21 cellular contexts compared by ENCODE assay signal in genomic region chr21:45169001-45169400, GRCh38.
DNase-seq lines count a peak whose midpoint lies in the region; ATAC-seq, FAIRE-seq and TF ChIP-seq lines count a peak whose summit lies in the region.
"Had no signal": no experiment of that assay in that cellular context is flagged by ENCODE, and none has a peak within 500 bp of the region (broad histone marks: within the 10 kb centered on the region; RNA-seq: fewer than 3 reads in every experiment).

No MANE protein-coding gene starts in this region.

- H4K20me1 ChIP-seq in BLaER1 treated with 17β-estradiol and CSF1 and Interleukin-3, amounts not matched to agents 10 nM and 100 nM = peaks cover 0 to 40% (median 0%) of the 10 kb centered on the region in 11 experiments; a peak in 5 of 22 replicates
- no peaks in the 10 kb centered on the region; the same call in 1 of the 2 replicates for H4K20me1 ChIP-seq in K562 (replicated peaks; ENCODE audit: control insufficient read depth, insufficient read depth, low read length)

- H3K36me3 ChIP-seq in BLaER1 treated with 17β-estradiol and CSF1 and Interleukin-3, amounts not matched to agents 10 nM and 100 nM = peaks cover 5 to 38% (median 23%) of the 10 kb centered on the region in 11 experiments; a peak in 17 of 22 replicates
- H3K36me3 ChIP-seq in CD4-positive, alpha-beta memory T cell (ENCODE audit: insufficient read depth, low read length) = peaks cover 14% of the 10 kb centered on the region
- H3K36me3 ChIP-seq in K562 (ENCODE audit: control insufficient read depth, insufficient read depth, low read length) (no peaks in the 10 kb centered on the region), stomach (peaks cover 0 to 19% (median 14%) of the 10 kb centered on the region in 4 donors)
- no peaks in the 10 kb centered on the region for H3K36me3 ChIP-seq in CD8-positive, alpha-beta memory T cell (ENCODE audit: insufficient read depth, low read length)

- WGBS in K562 (ENCODE audit: insufficient coverage, low coverage, missing lambda C conversion rate) = 39% methylated on average over 7 of the region's 7 CpGs
- 62 to 65% (median 63%) methylated on average over 7 of the region's 7 CpGs for WGBS in stomach, 5 donors

- H3K36me3 Mint-ChIP-seq in CD4-positive, alpha-beta memory T cell = peaks cover 4 to 20% of the 10 kb centered on the region in 2 donors
- H3K36me3 Mint-ChIP-seq in naive thymus-derived CD8-positive, alpha-beta T cell = peaks cover 0 to 29% (median 5%) of the 10 kb centered on the region in 3 donors
- peaks cover 0 to 25% (median 4%) of the 10 kb centered on the region in 3 donors for H3K36me3 Mint-ChIP-seq in CD8-positive, alpha-beta memory T cell
- H3K36me3 Mint-ChIP-seq in type B pancreatic cell = no peaks in the 10 kb centered on the region

- POLR2A ChIA-PET in CD4-positive, alpha-beta memory T cell (lab: Charles Lee; ENCODE audit: partially characterized antibody) = no interaction called here
- POLR2A ChIA-PET in K562 (lab: Yijun Ruan, JAX) = interaction anchor here (0.6 to 3.6 kb wide), 6 partner anchors 13 to 1329 kb away, joined by 3 to 13 read pairs (median 4); partner anchors contain the start of gene POFUT2
- POLR2A ChIA-PET in naive thymus-derived CD8-positive, alpha-beta T cell (lab: Charles Lee) = no interaction called here
- POLR2A ChIA-PET in CD8-positive, alpha-beta memory T cell (lab: Charles Lee) = no interaction called here

- no peaks in the 10 kb centered on the region for H3K9me3 ChIP-seq in BLaER1 treated with 17β-estradiol and CSF1 and Interleukin-3, amounts not matched to agents 10 nM and 100 nM (replicated peaks in 1 of 11)
- H3K9me3 ChIP-seq in CD4-positive, alpha-beta memory T cell (ENCODE audit: control insufficient read depth in 1 of 2, low read length in 2 of 2) = no peaks in the 10 kb centered on the region
- H3K9me3 ChIP-seq in K562 (replicated peaks; ENCODE audit: control insufficient read depth, insufficient read depth, low read depth, low read length) = no peaks in the 10 kb centered on the region
- no peaks in the 10 kb centered on the region for H3K9me3 ChIP-seq in stomach
- H3K9me3 ChIP-seq in CD8-positive, alpha-beta memory T cell (ENCODE audit: low read length) = no peaks in the 10 kb centered on the region

- FAIRE-seq in K562 (lab: Jason Lieb, UNC) = no peak
- FAIRE-seq: D721Med, G401.6, GM12878, small intestine had no signal

- peak; percentile 64 for ATAC-seq in K562
- ATAC-seq in naive thymus-derived CD8-positive, alpha-beta T cell = peak; percentile 37 to 69
- no peak for ATAC-seq in HG02884 (IDR thresholded peaks at IDR 0.05; ENCODE audit: unreplicated experiment)
- ATAC-seq: activated naive CD8-positive, alpha-beta T cell treated with anti-CD3 and anti-CD28 coated beads, Interleukin-2, amount 50 U/mL, for 24 hours; GM12878 had no signal

- no peaks in the 10 kb centered on the region for H3K9me3 Mint-ChIP-seq in CD4-positive, alpha-beta memory T cell
- H3K9me3 Mint-ChIP-seq in naive thymus-derived CD8-positive, alpha-beta T cell = no peaks in the 10 kb centered on the region
- no peaks in the 10 kb centered on the region for H3K9me3 Mint-ChIP-seq in CD8-positive, alpha-beta memory T cell
- no peaks in the 10 kb centered on the region for H3K9me3 Mint-ChIP-seq in type B pancreatic cell
- H3K9me3 Mint-ChIP-seq: activated naive CD8-positive, alpha-beta T cell treated with anti-CD3 and anti-CD28 coated beads, Interleukin-2, amount 50 U/mL, for 24 hours; activated T-helper 1 cell treated with anti-CD3 and anti-CD28 coated beads, Interleukin-12 subunit alpha, Interleukin-12 subunit beta, Interleukin-2, Interleukin-4 antibody, amounts not matched to agents 30 ng/mL and 10 ng/mL and 1 ng/mL, durations not matched to agents 14 hours and 24 hours and 36 hours; endodermal cell had no signal

- H3K27me3 ChIP-seq in BLaER1 treated with 17β-estradiol and CSF1 and Interleukin-3, amounts not matched to agents 10 nM and 100 nM = no peaks in the 10 kb centered on the region
- H3K27me3 ChIP-seq in CD4-positive, alpha-beta memory T cell (ENCODE audit: insufficient read depth, low read length) = no peaks in the 10 kb centered on the region
- H3K27me3 ChIP-seq in K562 (ENCODE audit: control insufficient read depth in 2 of 2, insufficient read depth in 2 of 2, low read length in 2 of 2) = no peaks in the 10 kb centered on the region; a peak in 1 of 5 replicates
- no peaks in the 10 kb centered on the region for H3K27me3 ChIP-seq in stomach
- no peaks in the 10 kb centered on the region for H3K27me3 ChIP-seq in CD8-positive, alpha-beta memory T cell (ENCODE audit: insufficient read depth, low read length, poor library complexity, severe bottlenecking)

- H2AFZ ChIP-seq in K562 (ENCODE audit: low read depth, low read length) = peak overlapping the region; percentile 16

- TF ChIP-seq CTCF in K562 (IDR thresholded peaks at IDR 0.05 in 2 of 3, conservative IDR thresholded peaks at IDR 0.05 in 1 of 3; ENCODE audit: insufficient read depth in 2 of 3, low read depth in 1 of 3, low read length in 3 of 3) = no peak
- TF ChIP-seq CTCF in stomach (IDR thresholded peaks at IDR 0.05) = no peak
- TF ChIP-seq CTCF in type B pancreatic cell (conservative IDR thresholded peaks at IDR 0.05) = no peak

- H3K79me2 ChIP-seq in K562 (ENCODE audit: control insufficient read depth, insufficient read depth, low read length) = no peaks in the 10 kb centered on the region

- H3K27ac Mint-ChIP-seq in CD4-positive, alpha-beta memory T cell = peak overlapping the region in 5 of 7 donors; percentile 61 to 81 (median 75)
- H3K27ac Mint-ChIP-seq in naive thymus-derived CD8-positive, alpha-beta T cell = peak overlapping the region in 4 of 10 donors; percentile 2 to 70 (median 34)
- H3K27ac Mint-ChIP-seq in CD8-positive, alpha-beta memory T cell = peak overlapping the region in 3 of 8 donors; percentile 45 to 90 (median 47)
- H3K27ac Mint-ChIP-seq in type B pancreatic cell = no peak overlapping the region
- H3K27ac Mint-ChIP-seq: activated naive CD8-positive, alpha-beta T cell treated with anti-CD3 and anti-CD28 coated beads, Interleukin-2, amount 50 U/mL, for 24 hours; activated T-helper 1 cell treated with anti-CD3 and anti-CD28 coated beads, Interleukin-12 subunit alpha, Interleukin-12 subunit beta, Interleukin-2, Interleukin-4 antibody, amounts not matched to agents 30 ng/mL and 10 ng/mL and 1 ng/mL, durations not matched to agents 14 hours and 24 hours and 36 hours; endodermal cell had no signal

- no peaks in the 10 kb centered on the region for H3K27me3 Mint-ChIP-seq in CD4-positive, alpha-beta memory T cell
- no peaks in the 10 kb centered on the region for H3K27me3 Mint-ChIP-seq in naive thymus-derived CD8-positive, alpha-beta T cell
- H3K27me3 Mint-ChIP-seq in CD8-positive, alpha-beta memory T cell = no peaks in the 10 kb centered on the region
- H3K27me3 Mint-ChIP-seq in type B pancreatic cell = no peaks in the 10 kb centered on the region
- H3K27me3 Mint-ChIP-seq: activated naive CD8-positive, alpha-beta T cell treated with anti-CD3 and anti-CD28 coated beads, Interleukin-2, amount 50 U/mL, for 24 hours had no signal

- intact Hi-C loops in CD4-positive, alpha-beta memory T cell (cut with micrococcal nuclease) = no loop called here
- intact Hi-C loops in K562 (cut with micrococcal nuclease) = no loop called here
- intact Hi-C loops in stomach (cut with DNase I; ENCODE audit: low total_unique reads) = no loop called here

- TF ChIP-seq EP300 in K562 (IDR thresholded peaks at IDR 0.05; ENCODE audit: low read length) (no peak), stomach (IDR thresholded peaks at IDR 0.05) (no peak)

- no peaks in the 10 kb centered on the region for H3K9me1 ChIP-seq in K562 (ENCODE audit: control insufficient read depth, insufficient read depth, low read length)

- peaks cover 0 to 25% (median 13%) of the 10 kb centered on the region in 10 experiments; a peak in 18 of 20 replicates for H3K4me1 ChIP-seq in BLaER1 treated with 17β-estradiol and CSF1 and Interleukin-3, amounts not matched to agents 10 nM and 100 nM
- peaks cover 23% of the 10 kb centered on the region for H3K4me1 ChIP-seq in CD4-positive, alpha-beta memory T cell (ENCODE audit: insufficient read depth, low read length)
- H3K4me1 ChIP-seq in K562 (replicated peaks in 1 of 2; ENCODE audit: control insufficient read depth in 2 of 2, insufficient read depth in 2 of 2, low read length in 2 of 2) = peaks cover 0 to 9% of the 10 kb centered on the region in 2 experiments; a peak in 4 of 5 replicates
- H3K4me1 ChIP-seq in stomach = peaks cover 0 to 52% (median 17%) of the 10 kb centered on the region in 4 donors
- H3K4me1 ChIP-seq in CD8-positive, alpha-beta memory T cell (ENCODE audit: insufficient read depth, low read length) = peaks cover 13% of the 10 kb centered on the region

- in situ Hi-C loops in K562 (cut with MboI) = no loop called here

- TF ChIP-seq POLR2A in K562 (conservative IDR thresholded peaks at IDR 0.05) (no peak), stomach (IDR thresholded peaks at IDR 0.05) (no peak)

- H3K4me3 Mint-ChIP-seq in CD4-positive, alpha-beta memory T cell = peak overlapping the region in 2 of 8 donors; percentile 2 to 26
- peak overlapping the region in 1 of 10 donors; percentile 18 for H3K4me3 Mint-ChIP-seq in naive thymus-derived CD8-positive, alpha-beta T cell
- peak overlapping the region in 1 of 7 donors; percentile 9 for H3K4me3 Mint-ChIP-seq in CD8-positive, alpha-beta memory T cell
- H3K4me3 Mint-ChIP-seq in type B pancreatic cell = no peak overlapping the region
- H3K4me3 Mint-ChIP-seq: activated naive CD8-positive, alpha-beta T cell treated with anti-CD3 and anti-CD28 coated beads, Interleukin-2, amount 50 U/mL, for 24 hours; activated T-helper 1 cell treated with anti-CD3 and anti-CD28 coated beads, Interleukin-12 subunit alpha, Interleukin-12 subunit beta, Interleukin-2, Interleukin-4 antibody, amounts not matched to agents 30 ng/mL and 10 ng/mL and 1 ng/mL, durations not matched to agents 14 hours and 24 hours and 36 hours; endodermal cell had no signal

- H3K27ac ChIP-seq in BLaER1 treated with 17β-estradiol and CSF1 and Interleukin-3, amounts not matched to agents 10 nM and 100 nM = peak overlapping the region in 1 of 11 experiments; percentile 43; a peak in 2 of 22 replicates
- H3K27ac ChIP-seq in CD4-positive, alpha-beta memory T cell (ENCODE audit: low read depth, low read length) = no peak overlapping the region
- H3K27ac ChIP-seq in K562 (ENCODE audit: extremely low read depth, low read depth, low read length) (no peak overlapping the region), stomach (no peak overlapping the region)
- H3K27ac ChIP-seq in CD8-positive, alpha-beta memory T cell (ENCODE audit: low read depth, low read length) = no peak overlapping the region

- TF ChIP-seq RAD21 in K562 (CRISPR knock-in tag; conservative IDR thresholded peaks at IDR 0.05 in 1 of 2, IDR thresholded peaks at IDR 0.05 in 1 of 2) = no peak

- DNase-seq in CD4-positive, alpha-beta memory T cell = no peak
- DNase-seq in K562 (ENCODE audit: extremely low read depth in 1 of 4, low spot score in 3 of 4) (no peak), stomach (no peak), type B pancreatic cell (ENCODE audit: extremely low spot score, unreplicated experiment) (no peak)
- no peak for DNase-seq in naive thymus-derived CD8-positive, alpha-beta T cell
- DNase-seq in CD8-positive, alpha-beta memory T cell = no peak
- DNase-seq: activated CD4-positive, alpha-beta T cell treated with anti-CD3 and anti-CD28 coated beads for 4 hours; activated naive CD8-positive, alpha-beta T cell treated with anti-CD3 and anti-CD28 coated beads, Interleukin-2, amount 50 U/mL, for 24 hours; endodermal cell; NCI-H1930; occipital lobe; SIG-M5; small intestine; stimulated activated CD4-positive, alpha-beta T cell treated with anti-CD3 and anti-CD28 coated beads, Interleukin-4, amount 100 ng/mL, for 4 hours; stimulated activated CD8-positive, alpha-beta memory T cell treated with anti-CD3 and anti-CD28 coated beads, Interleukin-4, amount 100 ng/mL, for 48 hours had no signal

- no peak overlapping the region for H3K4me3 ChIP-seq in BLaER1 treated with 17β-estradiol and CSF1 and Interleukin-3, amounts not matched to agents 10 nM and 100 nM
- H3K4me3 ChIP-seq in CD4-positive, alpha-beta memory T cell (ENCODE audit: low read length in 2 of 2) = no peak overlapping the region
- H3K4me3 ChIP-seq in K562 (no peak overlapping the region), stomach (no peak overlapping the region)
- H3K4me3 ChIP-seq in CD8-positive, alpha-beta memory T cell (ENCODE audit: low read length) = no peak overlapping the region
- H3K4me3 ChIP-seq: GM12878 had no signal

- peak overlapping the region in 7 of 11 experiments; percentile 6 to 63 (median 31); a peak in 12 of 22 replicates for H3K4me2 ChIP-seq in BLaER1 treated with 17β-estradiol and CSF1 and Interleukin-3, amounts not matched to agents 10 nM and 100 nM
- no peak overlapping the region for H3K4me2 ChIP-seq in K562 (ENCODE audit: insufficient read depth, low read length)

- CTCF ChIA-PET in CD4-positive, alpha-beta memory T cell (lab: Charles Lee; ENCODE audit: partially characterized antibody) = interaction anchor here (4.4 kb wide), 1 partner anchor 31 kb away, joined by 24 read pairs; no protein-coding TSS in a partner anchor
- CTCF ChIA-PET in K562 (lab: Yijun Ruan, JAX; ENCODE audit: low intra/inter-chr PET ratio) = no interaction called here
- CTCF ChIA-PET in CD8-positive, alpha-beta memory T cell (lab: Charles Lee) = interaction anchor here (0.9 to 1.1 kb wide), 2 partner anchors 16 to 30 kb away, joined by 3 read pairs; no protein-coding TSS in a partner anchor

- no peak overlapping the region for H3K9ac ChIP-seq in BLaER1 treated with 17β-estradiol and CSF1 and Interleukin-3, amounts not matched to agents 10 nM and 100 nM
- no peak overlapping the region for H3K9ac ChIP-seq in K562 (ENCODE audit: insufficient read depth in 1 of 2, low read depth in 2 of 2, low read length in 2 of 2)

- BruUV-seq in K562 (replicated peaks; lab: Mats Ljungman, UMichigan) = no TSS peak

- peaks cover 27 to 39% (median 32%) of the 10 kb centered on the region in 4 donors for H3K4me1 Mint-ChIP-seq in CD4-positive, alpha-beta memory T cell
- peaks cover 11 to 30% (median 25%) of the 10 kb centered on the region in 4 donors for H3K4me1 Mint-ChIP-seq in naive thymus-derived CD8-positive, alpha-beta T cell
- peaks cover 31 to 43% (median 37%) of the 10 kb centered on the region in 3 donors for H3K4me1 Mint-ChIP-seq in CD8-positive, alpha-beta memory T cell
- H3K4me1 Mint-ChIP-seq in type B pancreatic cell (ENCODE audit: unreplicated experiment) = peaks cover 7% of the 10 kb centered on the region
- H3K4me1 Mint-ChIP-seq: endodermal cell had no signal
